In genomic region chr19:14502334-14503092, GRCh38 we compare ENCODE assay signal across 1 cellular context.
TF ChIP-seq lines count a peak whose summit lies in the region.

No MANE protein-coding gene starts in this region.

TF ChIP-seq in HepG2, 621 proteins besides CTCF, POLR2A, EP300 and RAD21 (continued from another document and continues in another):
- 0 out of 2 replicates have a peak, but pooled peaks have one; percentile 39 for TF ChIP-seq TFDP1 (CRISPR knock-in tag; IDR thresholded peaks at IDR 0.05; ENCODE audit: borderline replicate concordance)
- TF ChIP-seq SNRNP70 (IDR thresholded peaks at IDR 0.05; ENCODE audit: low read depth, low read length): no peak
- peak; percentile 39; the same call in 1 of the 2 replicates for TF ChIP-seq FOXK1 (CRISPR knock-in tag; IDR thresholded peaks at IDR 0.05; ENCODE audit: borderline replicate concordance, low read depth)
- TF ChIP-seq ISL2 (CRISPR knock-in tag; IDR thresholded peaks at IDR 0.05): no peak
- no peak for TF ChIP-seq JDP2 (CRISPR knock-in tag; IDR thresholded peaks at IDR 0.05; ENCODE audit: borderline replicate concordance)
- peak; percentile 57 for TF ChIP-seq SALL1 (CRISPR knock-in tag; IDR thresholded peaks at IDR 0.05)
- no peak for TF ChIP-seq ZNF672 (CRISPR knock-in tag; IDR thresholded peaks at IDR 0.05)
- TF ChIP-seq CSRNP2 (CRISPR knock-in tag; conservative IDR thresholded peaks at IDR 0.05; ENCODE audit: low read depth): no peak
- no peak for TF ChIP-seq ZNF614 (CRISPR knock-in tag; IDR thresholded peaks at IDR 0.05; ENCODE audit: borderline replicate concordance)
- TF ChIP-seq MNT (IDR thresholded peaks at IDR 0.05): no peak
- 0 out of 2 replicates have a peak, but pooled peaks have one; percentile 14 for TF ChIP-seq HNF4A (CRISPR knock-in tag; IDR thresholded peaks at IDR 0.05)
- TF ChIP-seq KAT8 (CRISPR knock-in tag; IDR thresholded peaks at IDR 0.05): 0 out of 2 replicates have a peak, but pooled peaks have one; percentile 16
- TF ChIP-seq ZMYM4 (CRISPR knock-in tag; IDR thresholded peaks at IDR 0.05): no peak
- no peak for TF ChIP-seq PCBP1 (IDR thresholded peaks at IDR 0.05; ENCODE audit: borderline replicate concordance, low read depth, low read length)
- TF ChIP-seq GMEB2 (CRISPR knock-in tag; IDR thresholded peaks at IDR 0.05; ENCODE audit: low read depth): no peak
- TF ChIP-seq BCL6 (CRISPR knock-in tag; IDR thresholded peaks at IDR 0.05): peak; percentile 27; the same call in 1 of the 2 replicates
- TF ChIP-seq ZNF788 (CRISPR knock-in tag; IDR thresholded peaks at IDR 0.05; ENCODE audit: borderline replicate concordance): 0 out of 2 replicates have a peak, but pooled peaks have one; percentile 28
- no peak for TF ChIP-seq MEIS1 (CRISPR knock-in tag; IDR thresholded peaks at IDR 0.05; ENCODE audit: borderline replicate concordance)
- no peak for TF ChIP-seq ZNF280B (CRISPR knock-in tag; IDR thresholded peaks at IDR 0.05; ENCODE audit: borderline replicate concordance)
- TF ChIP-seq ZBTB14 (CRISPR knock-in tag; IDR thresholded peaks at IDR 0.05): no peak
- no peak for TF ChIP-seq ZNF335 (CRISPR knock-in tag; IDR thresholded peaks at IDR 0.05)
- TF ChIP-seq NFKB2 (CRISPR knock-in tag; IDR thresholded peaks at IDR 0.05; ENCODE audit: borderline replicate concordance): no peak
- TF ChIP-seq SPEN (CRISPR knock-in tag; IDR thresholded peaks at IDR 0.05; ENCODE audit: low read depth): no peak
- no peak for TF ChIP-seq ZSCAN9 (CRISPR knock-in tag; IDR thresholded peaks at IDR 0.05; ENCODE audit: borderline replicate concordance)
- TF ChIP-seq SAP130 (CRISPR knock-in tag; IDR thresholded peaks at IDR 0.05; ENCODE audit: low read depth): 0 out of 2 replicates have a peak, but pooled peaks have one; percentile 47
- no peak for TF ChIP-seq ZNF329 (CRISPR knock-in tag; IDR thresholded peaks at IDR 0.05; ENCODE audit: low read depth)
- peak; percentile 94; the same call in 1 of the 2 replicates for TF ChIP-seq ZNF343 (CRISPR knock-in tag; IDR thresholded peaks at IDR 0.05)
- no peak for TF ChIP-seq TP53 (CRISPR knock-in tag; conservative IDR thresholded peaks at IDR 0.05)
- TF ChIP-seq HNRNPLL (IDR thresholded peaks at IDR 0.05; ENCODE audit: low read depth, low read length, poor library complexity, severe bottlenecking): no peak
- peak; percentile 51; the same call in 1 of the 2 replicates for TF ChIP-seq ZMYM3 (CRISPR knock-in tag; IDR thresholded peaks at IDR 0.05)
- TF ChIP-seq SETDB1 (CRISPR knock-in tag; IDR thresholded peaks at IDR 0.05; ENCODE audit: borderline replicate concordance): no peak
- TF ChIP-seq RORA (CRISPR knock-in tag; IDR thresholded peaks at IDR 0.05): no peak
- no peak for TF ChIP-seq KDM4B (CRISPR knock-in tag; IDR thresholded peaks at IDR 0.05)
- no peak for TF ChIP-seq PHF5A (CRISPR knock-in tag; IDR thresholded peaks at IDR 0.05; ENCODE audit: low read depth, unreplicated experiment)
- TF ChIP-seq ZNF446 (CRISPR knock-in tag; IDR thresholded peaks at IDR 0.05): no peak
- TF ChIP-seq NR2C2 (CRISPR knock-in tag; IDR thresholded peaks at IDR 0.05; ENCODE audit: borderline replicate concordance): no peak; the same call in 1 of the 2 replicates
- TF ChIP-seq CEBPG (CRISPR knock-in tag; IDR thresholded peaks at IDR 0.05): peak; percentile 92
- TF ChIP-seq HES4 (CRISPR knock-in tag; IDR thresholded peaks at IDR 0.05; ENCODE audit: borderline replicate concordance): no peak
- TF ChIP-seq GATAD2A (CRISPR knock-in tag; IDR thresholded peaks at IDR 0.05): peak; percentile 78
- peak; percentile 38; the same call in 1 of the 2 replicates for TF ChIP-seq PATZ1 (CRISPR knock-in tag; IDR thresholded peaks at IDR 0.05)
- no peak for TF ChIP-seq ZNF550 (CRISPR knock-in tag; IDR thresholded peaks at IDR 0.05; ENCODE audit: borderline replicate concordance)
- TF ChIP-seq FOSL2 (CRISPR knock-in tag; IDR thresholded peaks at IDR 0.05): peak; percentile 55; the same call in 1 of the 2 replicates
- no peak for TF ChIP-seq IRF1 (CRISPR knock-in tag; IDR thresholded peaks at IDR 0.05; ENCODE audit: low read depth)
- TF ChIP-seq FOXO1 (CRISPR knock-in tag; IDR thresholded peaks at IDR 0.05): peak; percentile 50; the same call in 1 of the 2 replicates
- TF ChIP-seq ZBTB38 (CRISPR knock-in tag; IDR thresholded peaks at IDR 0.05): no peak
- TF ChIP-seq SMARCC2 (IDR thresholded peaks at IDR 0.05): no peak
- TF ChIP-seq ZNF850 (CRISPR knock-in tag; conservative IDR thresholded peaks at IDR 0.05): no peak
- TF ChIP-seq AFF4 (CRISPR knock-in tag; IDR thresholded peaks at IDR 0.05): no peak
- no peak for TF ChIP-seq U2AF2 (IDR thresholded peaks at IDR 0.05; ENCODE audit: low read depth, low read length)
